In genomic region chr22:39097098-39098020, GRCh38 we compare ENCODE assay signal across 8 cellular contexts. TPM values are rescaled to one million over a fixed set of nuclear protein-coding genes. Genes with fewer than 3 reads are reported as not detected.
DNase-seq lines count a peak whose midpoint lies in the region; ATAC-seq and TF ChIP-seq lines count a peak whose summit lies in the region.

Gene APOBEC3H, plus strand, starts transcription at chr22:39097244. Its CDS starts 3,035 bp downstream, at chr22:39100279.

- H3K27ac Mint-ChIP-seq in T-helper 1 cell treated with Interleukin-12 subunit alpha and Interleukin-12 subunit beta and Interleukin-4 antibody, amounts not matched to agents 30 μg/mL and 1 μg/mL, for 36 hours: peak within 1 kb of the TSS; percentile 96
- peak within 1 kb of the TSS; percentile 100 for H3K27ac Mint-ChIP-seq in stimulated activated naive B cell treated with anti-CD40 and anti-IgM and Interleukin-4, amounts not matched to agents 10 μg/mL and 1 μg/mL and 100 μg/mL, for 72 hours

- H3K4me1 ChIP-seq in foreskin keratinocyte: peaks cover 12% of the 10 kb centered on the region

- peak; percentile 29 for DNase-seq in stimulated activated CD4-positive, alpha-beta T cell treated with anti-CD3 and anti-CD28 coated beads, Interleukin-4, amount 100 ng/mL, for 24 hours
- no peak for DNase-seq in stimulated activated CD4-positive, alpha-beta T cell treated with anti-CD3 and anti-CD28 coated beads, Interleukin-2, amount 100 ng/mL, for 48 hours
- DNase-seq in foreskin keratinocyte: peak; percentile 60 to 69
- peak; percentile 39 for DNase-seq in stimulated activated naive B cell treated with anti-CD40 and anti-IgM and Interleukin-4, amounts not matched to agents 10 μg/mL and 1 μg/mL and 100 μg/mL, for 72 hours
- DNase-seq in NCI-H146 treated with DMSO at 0.1 percent for 48 hours (lab: John Stamatoyannopoulos, UW; ENCODE audit: unreplicated experiment): no peak

- TF ChIP-seq CTCF in foreskin keratinocyte (conservative IDR thresholded peaks at IDR 0.05): no peak

- no peaks in the 10 kb centered on the region for H3K27me3 Mint-ChIP-seq in T-helper 1 cell treated with Interleukin-12 subunit alpha and Interleukin-12 subunit beta and Interleukin-4 antibody, amounts not matched to agents 30 μg/mL and 1 μg/mL, for 36 hours (ENCODE audit: low read depth)
- no peaks in the 10 kb centered on the region for H3K27me3 Mint-ChIP-seq in stimulated activated naive B cell treated with anti-CD40 and anti-IgM and Interleukin-4, amounts not matched to agents 10 μg/mL and 1 μg/mL and 100 μg/mL, for 72 hours

- H3K36me3 Mint-ChIP-seq in T-helper 1 cell treated with Interleukin-12 subunit alpha and Interleukin-12 subunit beta and Interleukin-4 antibody, amounts not matched to agents 30 μg/mL and 1 μg/mL, for 36 hours (ENCODE audit: low read depth): peaks cover 3% of the 10 kb centered on the region
- no peaks in the 10 kb centered on the region for H3K36me3 Mint-ChIP-seq in stimulated activated naive B cell treated with anti-CD40 and anti-IgM and Interleukin-4, amounts not matched to agents 10 μg/mL and 1 μg/mL and 100 μg/mL, for 72 hours

- peak within 1 kb of the TSS; percentile 84 for H3K4me3 Mint-ChIP-seq in T-helper 1 cell treated with Interleukin-12 subunit alpha and Interleukin-12 subunit beta and Interleukin-4 antibody, amounts not matched to agents 30 μg/mL and 1 μg/mL, for 36 hours
- H3K4me3 Mint-ChIP-seq in stimulated activated naive B cell treated with anti-CD40 and anti-IgM and Interleukin-4, amounts not matched to agents 10 μg/mL and 1 μg/mL and 100 μg/mL, for 72 hours: peak within 1 kb of the TSS; percentile 81

- ATAC-seq in foreskin keratinocyte (peak; percentile 41), HG03175 (IDR thresholded peaks at IDR 0.05; ENCODE audit: unreplicated experiment) (no peak), GM19463 (IDR thresholded peaks at IDR 0.05; ENCODE audit: unreplicated experiment) (no peak)
- ATAC-seq in stimulated activated naive B cell treated with anti-CD40 and anti-IgM and Interleukin-4, amounts not matched to agents 10 μg/mL and 1 μg/mL and 100 μg/mL, for 72 hours (replicated peaks): peak; percentile 13 to 49

- H3K9me3 Mint-ChIP-seq in T-helper 1 cell treated with Interleukin-12 subunit alpha and Interleukin-12 subunit beta and Interleukin-4 antibody, amounts not matched to agents 30 μg/mL and 1 μg/mL, for 36 hours: no peaks in the 10 kb centered on the region
- no peaks in the 10 kb centered on the region for H3K9me3 Mint-ChIP-seq in stimulated activated naive B cell treated with anti-CD40 and anti-IgM and Interleukin-4, amounts not matched to agents 10 μg/mL and 1 μg/mL and 100 μg/mL, for 72 hours

- no peak within 1 kb of the TSS for H3K27ac ChIP-seq in foreskin keratinocyte

- no peaks in the 10 kb centered on the region for H3K27me3 ChIP-seq in foreskin keratinocyte

- peaks cover 67% of the 10 kb centered on the region for H3K4me1 Mint-ChIP-seq in T-helper 1 cell treated with Interleukin-12 subunit alpha and Interleukin-12 subunit beta and Interleukin-4 antibody, amounts not matched to agents 30 μg/mL and 1 μg/mL, for 36 hours (ENCODE audit: low read depth)
- peaks cover 45 to 85% of the 10 kb centered on the region in 2 donors for H3K4me1 Mint-ChIP-seq in stimulated activated naive B cell treated with anti-CD40 and anti-IgM and Interleukin-4, amounts not matched to agents 10 μg/mL and 1 μg/mL and 100 μg/mL, for 72 hours

RNA-seq across cellular contexts. Expression of gene APOBEC3H, which starts in this region (rescaled TPM):
- total RNA-seq in foreskin keratinocyte: 0.24 and 0.39 TPM in 2 replicates
- 0.16 and 0.51 TPM in 2 replicates for polyA plus RNA-seq in foreskin keratinocyte

Comparison
In these comparisons a context has a peak if more than half of its experiments do, and no peak if none do; other contexts are left out.
1. DNase-seq: peak in stimulated activated CD4-positive, alpha-beta T cell treated with anti-CD3 and anti-CD28 coated beads, Interleukin-4, amount 100 ng/mL, for 24 hours (single experiment) and stimulated activated naive B cell treated with anti-CD40 and anti-IgM and Interleukin-4, amounts not matched to agents 10 μg/mL and 1 μg/mL and 100 μg/mL, for 72 hours (single experiment); none in stimulated activated CD4-positive, alpha-beta T cell treated with anti-CD3 and anti-CD28 coated beads, Interleukin-2, amount 100 ng/mL, for 48 hours (0 of 2) and NCI-H146 treated with DMSO at 0.1 percent for 48 hours (single experiment).
2. Peak in DNase-seq and ATAC-seq in foreskin keratinocyte; RNA of the gene not detected or under 1 TPM.
3. ATAC-seq: peak in stimulated activated naive B cell treated with anti-CD40 and anti-IgM and Interleukin-4, amounts not matched to agents 10 μg/mL and 1 μg/mL and 100 μg/mL, for 72 hours (2 of 2); none in HG03175 (single experiment) and GM19463 (single experiment).